ENCODE assay signal across 22 cellular contexts in the genomic region with DNA sequence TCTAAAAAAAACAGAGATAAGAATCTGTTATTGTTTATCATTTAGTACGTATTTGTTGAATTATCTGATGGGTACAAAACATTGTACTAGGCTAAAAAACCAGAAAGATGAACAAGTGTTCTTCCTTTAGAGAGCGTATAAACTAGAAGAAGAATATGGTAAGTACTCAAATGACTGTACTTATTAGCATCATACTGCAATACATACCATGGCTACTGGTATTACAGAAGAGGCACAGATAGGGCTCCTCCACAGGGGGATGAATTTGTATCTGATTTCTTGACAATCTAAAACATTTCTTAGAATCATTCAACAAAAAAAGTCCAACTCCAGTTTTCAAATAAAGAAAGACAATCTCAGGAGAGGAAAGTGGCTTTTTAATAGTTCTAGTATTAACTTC.
"Had no signal": no experiment of that assay in that cellular context is flagged by ENCODE, and none has a peak within 500 bp of the region (broad histone marks: within the 10 kb centered on the region; RNA-seq: fewer than 3 reads in every experiment).

No MANE protein-coding gene starts in this region.

- ATAC-seq: effector memory CD8-positive, alpha-beta T cell; esophagus mucosa; foreskin keratinocyte; gastrocnemius medialis; gastroesophageal sphincter; heart left ventricle; heart right ventricle had no signal

- H3K27me3 Mint-ChIP-seq: dendritic cell treated with granulocyte-macrophage colony-stimulating factor and Interleukin-4, amounts not matched to agents 40 ng/mL and 50 ng/mL, for 4 days; effector memory CD8-positive, alpha-beta T cell had no signal

- H3K9me3 Mint-ChIP-seq: dendritic cell treated with granulocyte-macrophage colony-stimulating factor and Interleukin-4, amounts not matched to agents 40 ng/mL and 50 ng/mL, for 4 days; effector memory CD8-positive, alpha-beta T cell; endodermal cell had no signal

- H3K4me3 Mint-ChIP-seq: dendritic cell treated with granulocyte-macrophage colony-stimulating factor and Interleukin-4, amounts not matched to agents 40 ng/mL and 50 ng/mL, for 4 days; effector memory CD8-positive, alpha-beta T cell; endodermal cell had no signal

- H3K27ac Mint-ChIP-seq: dendritic cell treated with granulocyte-macrophage colony-stimulating factor and Interleukin-4, amounts not matched to agents 40 ng/mL and 50 ng/mL, for 4 days; effector memory CD8-positive, alpha-beta T cell; endodermal cell had no signal

- DNase-seq: colonic mucosa; cortex of kidney; dermis blood vessel endothelial cell; dorsolateral prefrontal cortex; effector CD4-positive, alpha-beta T cell; effector CD8-positive, alpha-beta T cell; effector memory CD4-positive, alpha-beta T cell; effector memory CD8-positive, alpha-beta T cell; endodermal cell; erythroblast; esophagus squamous epithelium; foreskin fibroblast; foreskin keratinocyte; foreskin melanocyte; gastrocnemius medialis; glutamatergic neuron; head of caudate nucleus; heart left ventricle; heart right ventricle had no signal
